Comparison of ENCODE assay signal across 18 cellular contexts in genomic region chr4:39900966-39901365, GRCh38.
"Had no signal": no experiment of that assay in that cellular context is flagged by ENCODE, and none has a peak within 500 bp of the region (broad histone marks: within the 10 kb centered on the region; RNA-seq: fewer than 3 reads in every experiment).

No MANE protein-coding gene starts in this region.

- H3K4me1 Mint-ChIP-seq: nephron had no signal

- H3K27me3 Mint-ChIP-seq: activated CD4-positive, alpha-beta memory T cell treated with anti-CD3 and anti-CD28 coated beads for 36 hours; activated naive CD8-positive, alpha-beta T cell; effector memory CD8-positive, alpha-beta T cell had no signal

- H3K4me3 Mint-ChIP-seq: activated CD4-positive, alpha-beta memory T cell treated with anti-CD3 and anti-CD28 coated beads for 36 hours; activated naive CD8-positive, alpha-beta T cell; activated T-cell treated with anti-CD3 and anti-CD28 coated beads, Interleukin-2, amount 50 U/mL, for 4 hours; effector memory CD8-positive, alpha-beta T cell; nephron; stimulated activated effector memory CD8-positive, alpha-beta T cell treated with anti-CD3 and anti-CD28 coated beads, Interleukin-12 subunit alpha, Interleukin-12 subunit beta, amount 100 ng/mL, for 72 hours; T-helper 2 cell treated with Interferon-gamma antibody and Interleukin-4, amounts not matched to agents 5 μg/mL and 100 μg/mL, for 36 hours had no signal

- H3K9me3 Mint-ChIP-seq: activated CD4-positive, alpha-beta memory T cell treated with anti-CD3 and anti-CD28 coated beads for 36 hours; activated T-cell treated with anti-CD3 and anti-CD28 coated beads, Interleukin-2, amount 50 U/mL, for 4 hours; effector memory CD8-positive, alpha-beta T cell; nephron; stimulated activated effector memory CD8-positive, alpha-beta T cell treated with anti-CD3 and anti-CD28 coated beads, Interleukin-12 subunit alpha, Interleukin-12 subunit beta, amount 100 ng/mL, for 72 hours; T-helper 2 cell treated with Interferon-gamma antibody and Interleukin-4, amounts not matched to agents 5 μg/mL and 100 μg/mL, for 36 hours had no signal

- H3K27ac Mint-ChIP-seq: activated CD4-positive, alpha-beta memory T cell treated with anti-CD3 and anti-CD28 coated beads for 36 hours; activated naive CD8-positive, alpha-beta T cell; nephron; stimulated activated effector memory CD8-positive, alpha-beta T cell treated with anti-CD3 and anti-CD28 coated beads, Interleukin-12 subunit alpha, Interleukin-12 subunit beta, amount 100 ng/mL, for 72 hours; T-helper 2 cell treated with Interferon-gamma antibody and Interleukin-4, amounts not matched to agents 5 μg/mL and 100 μg/mL, for 36 hours had no signal

- DNase-seq: activated CD4-positive, alpha-beta memory T cell treated with anti-CD3 and anti-CD28 coated beads for 36 hours; activated effector memory CD4-positive, alpha-beta T cell treated with anti-CD3 and anti-CD28 coated beads, Interleukin-2, amount 50 U/mL, for 16 hours; activated T-cell treated with anti-CD3 and anti-CD28 coated beads, Interleukin-2, amount 50 U/mL, for 4 hours; amniotic stem cell; effector memory CD8-positive, alpha-beta T cell; foreskin melanocyte; hypothalamus; kidney; midbrain; nucleus accumbens; sigmoid colon; stimulated activated CD4-positive, alpha-beta T cell treated with anti-CD3 and anti-CD28 coated beads, Interleukin-4, amount 100 ng/mL, for 24 hours; upper lobe of left lung had no signal

- ATAC-seq: activated T-cell treated with anti-CD3 and anti-CD28 coated beads, Interleukin-2, amount 50 U/mL, for 4 hours; effector memory CD8-positive, alpha-beta T cell; left lobe of liver; stimulated activated effector memory CD8-positive, alpha-beta T cell treated with anti-CD3 and anti-CD28 coated beads, Interleukin-12 subunit alpha, Interleukin-12 subunit beta, amount 100 ng/mL, for 72 hours had no signal
